12 cellular contexts compared by ENCODE assay signal in genomic region chr14:79161576-79161975, GRCh38.
DNase-seq lines count a peak whose midpoint lies in the region; ATAC-seq and TF ChIP-seq lines count a peak whose summit lies in the region.
"Had no signal": no experiment of that assay in that cellular context is flagged by ENCODE, and none has a peak within 500 bp of the region (broad histone marks: within the 10 kb centered on the region; RNA-seq: fewer than 3 reads in every experiment).

No MANE protein-coding gene starts in this region.

- no peaks in the 10 kb centered on the region for H3K36me3 ChIP-seq in mammary epithelial cell (ENCODE audit: insufficient read depth, low read length)

- no peaks in the 10 kb centered on the region for H3K27me3 Mint-ChIP-seq in activated T-helper 2 cell treated with anti-CD3 and anti-CD28 coated beads, Interferon-gamma antibody, Interleukin-2, Interleukin-4, amounts not matched to agents 10 μg/mL and 5 μg/mL and 100 μg/mL, durations not matched to agents 14 hours and 24 hours and 36 hours (ENCODE audit: low read depth)
- H3K27me3 Mint-ChIP-seq: natural killer cell treated with Interleukin-12 subunit alpha and Interleukin-12 subunit beta and Interleukin-15 and Interleukin-18, amount 100 ng/mL, for 72 hours had no signal

- dilution Hi-C loops in mammary epithelial cell (cut with HindIII; ENCODE audit: low sequenced_read_pairs), result no loop called here

- no peaks in the 10 kb centered on the region for H3K36me3 Mint-ChIP-seq in activated T-helper 2 cell treated with anti-CD3 and anti-CD28 coated beads, Interferon-gamma antibody, Interleukin-2, Interleukin-4, amounts not matched to agents 10 μg/mL and 5 μg/mL and 100 μg/mL, durations not matched to agents 14 hours and 24 hours and 36 hours (ENCODE audit: low read depth)

- H3K4me1 ChIP-seq in mammary epithelial cell (ENCODE audit: insufficient read depth, low read length), result no peaks in the 10 kb centered on the region

- H3K4me2 ChIP-seq in mammary epithelial cell (ENCODE audit: insufficient read depth, low read depth, low read length), result no peak overlapping the region

- H3K27ac Mint-ChIP-seq in activated T-helper 2 cell treated with anti-CD3 and anti-CD28 coated beads, Interferon-gamma antibody, Interleukin-2, Interleukin-4, amounts not matched to agents 10 μg/mL and 5 μg/mL and 100 μg/mL, durations not matched to agents 14 hours and 24 hours and 36 hours, result no peak overlapping the region
- H3K27ac Mint-ChIP-seq: activated T-helper 1 cell treated with anti-CD3 and anti-CD28 coated beads, Interleukin-12 subunit alpha, Interleukin-12 subunit beta, Interleukin-2, Interleukin-4 antibody, amounts not matched to agents 30 ng/mL and 10 ng/mL and 1 ng/mL, durations not matched to agents 14 hours and 24 hours and 36 hours; natural killer cell treated with Interleukin-12 subunit alpha and Interleukin-12 subunit beta and Interleukin-15 and Interleukin-18, amount 100 ng/mL, for 72 hours had no signal

- no peak for TF ChIP-seq CTCF in AG09309 (IDR thresholded peaks at IDR 0.05; ENCODE audit: control insufficient read depth, insufficient read depth, low read depth, low read length, missing control alignments)
- TF ChIP-seq CTCF in mammary epithelial cell (conservative IDR thresholded peaks at IDR 0.05 in 1 of 2, IDR thresholded peaks at IDR 0.05 in 1 of 2; ENCODE audit: extremely low read depth in 1 of 2, insufficient read depth in 1 of 2, low read depth in 1 of 2, low read length in 2 of 2), result no peak

- H4K20me1 ChIP-seq in mammary epithelial cell (ENCODE audit: insufficient read depth, low read length), result no peaks in the 10 kb centered on the region

- no peak for ATAC-seq in HG02870 (IDR thresholded peaks at IDR 0.05; ENCODE audit: unreplicated experiment)
- ATAC-seq: natural killer cell treated with Interleukin-12 subunit alpha and Interleukin-12 subunit beta and Interleukin-15 and Interleukin-18, amount 100 ng/mL, for 72 hours had no signal

- no peaks in the 10 kb centered on the region for H3K4me1 Mint-ChIP-seq in activated T-helper 2 cell treated with anti-CD3 and anti-CD28 coated beads, Interferon-gamma antibody, Interleukin-2, Interleukin-4, amounts not matched to agents 10 μg/mL and 5 μg/mL and 100 μg/mL, durations not matched to agents 14 hours and 24 hours and 36 hours (ENCODE audit: low read depth)

- TF ChIP-seq EP300 in Ishikawa (IDR thresholded peaks at IDR 0.05; ENCODE audit: borderline replicate concordance), result no peak

- H2AFZ ChIP-seq in mammary epithelial cell (ENCODE audit: low read depth, low read length), result no peak overlapping the region

- H3K4me3 Mint-ChIP-seq in activated T-helper 2 cell treated with anti-CD3 and anti-CD28 coated beads, Interferon-gamma antibody, Interleukin-2, Interleukin-4, amounts not matched to agents 10 μg/mL and 5 μg/mL and 100 μg/mL, durations not matched to agents 14 hours and 24 hours and 36 hours (ENCODE audit: low read depth), result no peak overlapping the region
- H3K4me3 Mint-ChIP-seq: activated T-helper 1 cell treated with anti-CD3 and anti-CD28 coated beads, Interleukin-12 subunit alpha, Interleukin-12 subunit beta, Interleukin-2, Interleukin-4 antibody, amounts not matched to agents 30 ng/mL and 10 ng/mL and 1 ng/mL, durations not matched to agents 14 hours and 24 hours and 36 hours; natural killer cell treated with Interleukin-12 subunit alpha and Interleukin-12 subunit beta and Interleukin-15 and Interleukin-18, amount 100 ng/mL, for 72 hours had no signal

- 34% methylated on average over 7 of the region's 7 CpGs for WGBS in mammary epithelial cell (ENCODE audit: low coverage, missing lambda C conversion rate)

- BruUV-seq in mammary epithelial cell (replicated peaks; lab: Mats Ljungman, UMichigan), result no TSS peak

- in situ Hi-C loops in mammary epithelial cell (cut with MboI; ENCODE audit: low sequenced_read_pairs in 2 of 2), result no loop called here

- no peaks in the 10 kb centered on the region for H3K9me3 ChIP-seq in mammary epithelial cell (replicated peaks; ENCODE audit: insufficient read depth, low read length)

- H3K27ac ChIP-seq in mammary epithelial cell (ENCODE audit: insufficient read depth, low read depth, low read length), result no peak overlapping the region

- H3K4me3 ChIP-seq in AG09309 (ENCODE audit: control insufficient read depth, low read depth, low read length), result no peak overlapping the region
- H3K4me3 ChIP-seq in mammary epithelial cell (replicated peaks in 1 of 3; ENCODE audit: insufficient read depth in 1 of 3, low read depth in 2 of 3, low read length in 3 of 3), result no peak overlapping the region

- CTCF ChIA-PET in mammary epithelial cell (lab: Charles Lee; ENCODE audit: low non-redundant PET), result no interaction called here

- H3K27me3 ChIP-seq in mammary epithelial cell (ENCODE audit: insufficient read depth, low read length), result no peaks in the 10 kb centered on the region

- no peak overlapping the region for H3K9ac ChIP-seq in mammary epithelial cell (ENCODE audit: insufficient read depth, low read length)

- no peak for TF ChIP-seq RAD21 in Ishikawa (IDR thresholded peaks at IDR 0.05; ENCODE audit: low read depth)

- peaks cover 9% of the 10 kb centered on the region for H3K9me3 Mint-ChIP-seq in activated T-helper 2 cell treated with anti-CD3 and anti-CD28 coated beads, Interferon-gamma antibody, Interleukin-2, Interleukin-4, amounts not matched to agents 10 μg/mL and 5 μg/mL and 100 μg/mL, durations not matched to agents 14 hours and 24 hours and 36 hours

- DNase-seq in AG09309 (ENCODE audit: low read depth) (peak; percentile 3), mammary epithelial cell (peak; percentile 17), kidney tubule cell (ENCODE audit: low spot score) (peak; percentile 16), HK-2 (ENCODE audit: unreplicated experiment) (no peak), T-helper 9 cell (no peak)
- no peak for DNase-seq in activated T-helper 2 cell treated with anti-CD3 and anti-CD28 coated beads, Interferon-gamma antibody, Interleukin-2, Interleukin-4, amounts not matched to agents 10 μg/mL and 5 μg/mL and 100 μg/mL, durations not matched to agents 14 hours and 24 hours and 36 hours (ENCODE audit: low spot score)
- DNase-seq: C1 segment of cervical spinal cord, cortex of kidney had no signal

- H3K79me2 ChIP-seq in mammary epithelial cell (ENCODE audit: insufficient read depth, low read length), result no peaks in the 10 kb centered on the region

- intact Hi-C loops in mammary epithelial cell (cut with micrococcal nuclease), result no loop called here
- intact Hi-C loops in activated T-helper 2 cell treated with anti-CD3 and anti-CD28 coated beads, Interferon-gamma antibody, Interleukin-2, Interleukin-4, amounts not matched to agents 10 μg/mL and 5 μg/mL and 100 μg/mL, durations not matched to agents 14 hours and 24 hours and 36 hours (cut with micrococcal nuclease), result no loop called here

TF ChIP-seq in Ishikawa, 13 proteins besides CTCF, POLR2A, EP300 and RAD21:
- peak; percentile 78 for TF ChIP-seq REST (IDR thresholded peaks at IDR 0.05; ENCODE audit: low read depth)
- no peak for TF ChIP-seq YY1 (IDR thresholded peaks at IDR 0.05; ENCODE audit: low read depth)

Comparison
In these comparisons a context has a peak if more than half of its experiments do, and no peak if none do; other contexts are left out.
1. DNase-seq: peak in AG09309 (single experiment), mammary epithelial cell (single experiment) and kidney tubule cell (single experiment); none in HK-2 (single experiment), activated T-helper 2 cell treated with anti-CD3 and anti-CD28 coated beads, Interferon-gamma antibody, Interleukin-2, Interleukin-4, amounts not matched to agents 10 μg/mL and 5 μg/mL and 100 μg/mL, durations not matched to agents 14 hours and 24 hours and 36 hours (single experiment) and T-helper 9 cell (single experiment).